Comparison of ENCODE assay signal across 8 cellular contexts in genomic region chr6:15244605-15245360, GRCh38.
DNase-seq lines count a peak whose midpoint lies in the region; ATAC-seq and TF ChIP-seq lines count a peak whose summit lies in the region.

No MANE protein-coding gene starts in this region.

- no peak for TF ChIP-seq CTCF in brain microvascular endothelial cell (IDR thresholded peaks at IDR 0.05; ENCODE audit: low read depth, low read length, missing control alignments)

- H3K9me3 ChIP-seq in KOPT-K1 (ENCODE audit: insufficient read depth, low read length, poor library complexity, severe bottlenecking): no peaks in the 10 kb centered on the region
- no peaks in the 10 kb centered on the region for H3K9me3 ChIP-seq in iPS-18c (ENCODE audit: control insufficient read depth, insufficient read depth, low read length)

- H3K36me3 ChIP-seq in KOPT-K1 (ENCODE audit: insufficient read depth, low read length) (no peaks in the 10 kb centered on the region), brain microvascular endothelial cell (replicated peaks) (no peaks in the 10 kb centered on the region)

- DNase-seq in DMS 273 (lab: John Stamatoyannopoulos, UW; ENCODE audit: unreplicated experiment): peak; percentile 89
- peak in 4 of 5 donors; percentile 48 to 61 (median 55) for DNase-seq in T-helper 1 cell
- no peak for DNase-seq in brain microvascular endothelial cell
- no peak for DNase-seq in DMS79 treated with DMSO at 0.1 percent for 48 hours (lab: John Stamatoyannopoulos, UW)

- ATAC-seq in GM21526 (IDR thresholded peaks at IDR 0.05; ENCODE audit: low FRiP score, unreplicated experiment): peak; percentile 21

- in situ Hi-C loops in brain microvascular endothelial cell (cut with HindIII; ENCODE audit: low pct_ligation_motif_present, low sequenced_read_pairs): no loop called here

- no peaks in the 10 kb centered on the region for H3K27me3 ChIP-seq in brain microvascular endothelial cell (replicated peaks)

- H3K27ac ChIP-seq in KOPT-K1 (ENCODE audit: low read depth, low read length, poor library complexity, severe bottlenecking): peak overlapping the region; percentile 93
- H3K27ac ChIP-seq in brain microvascular endothelial cell: peak overlapping the region; percentile 99
- H3K27ac ChIP-seq in skin epidermis: peak overlapping the region; percentile 81 to 99 (median 94)

- H3K4me3 ChIP-seq in brain microvascular endothelial cell (ENCODE audit: low read depth, low read length) (peak overlapping the region; percentile 91), iPS-18c (ENCODE audit: insufficient read depth, low read depth, low read length) (peak overlapping the region; percentile 93), skin epidermis (peak overlapping the region; percentile 64 to 88 (median 77))

Comparison
In these comparisons a context has a peak if more than half of its experiments do, and no peak if none do; other contexts are left out.
1. DNase-seq: peak in DMS 273 (single experiment) and T-helper 1 cell (4 of 5); none in brain microvascular endothelial cell (single experiment) and DMS79 treated with DMSO at 0.1 percent for 48 hours (single experiment).
2. Peak in every context shown above with its lines, with median percentiles within 50 percentile points of each other: H3K27ac ChIP-seq and H3K4me3 ChIP-seq.